8 cellular contexts compared by ENCODE assay signal in the genomic region with DNA sequence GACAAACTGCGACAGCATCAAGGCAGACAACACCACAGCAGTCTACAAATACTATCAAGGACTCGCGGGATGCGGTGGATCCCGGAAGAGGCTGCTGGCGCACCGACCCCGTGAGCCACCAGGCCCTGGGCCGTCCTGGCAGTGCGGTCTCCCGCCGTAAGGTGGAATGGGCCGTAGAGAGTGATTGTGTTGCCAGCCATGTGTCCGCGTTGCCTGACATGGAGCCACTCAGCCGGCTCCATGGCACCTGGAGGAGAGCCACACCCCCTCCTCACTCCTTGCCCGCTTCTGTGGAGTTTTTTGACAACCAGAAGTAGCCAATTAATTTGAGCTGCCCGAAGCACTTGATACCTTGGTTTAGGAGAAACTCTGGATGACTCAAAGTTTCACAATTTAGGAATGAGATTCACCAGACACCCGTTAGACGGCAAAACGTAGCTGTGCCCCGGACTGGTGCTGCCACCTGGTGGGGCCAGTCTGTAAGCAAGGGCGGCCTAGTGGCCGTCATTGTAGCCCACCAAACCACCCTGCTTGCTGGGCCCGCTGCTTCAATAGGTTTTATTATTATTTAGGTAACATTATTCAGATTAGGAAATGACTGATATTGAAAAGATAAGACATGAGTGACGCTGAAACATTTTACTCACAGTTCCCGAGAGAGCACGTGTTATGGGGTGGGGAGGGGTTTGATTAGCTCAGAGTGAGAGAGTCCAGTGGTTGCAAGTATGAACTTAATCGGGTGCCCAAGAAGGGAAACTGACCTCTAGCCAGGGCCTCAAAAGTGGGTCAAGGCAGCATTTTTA. TPM values are rescaled to one million over a fixed set of nuclear protein-coding genes. Genes with fewer than 3 reads are reported as not detected.
A peak's percentile ranks its signal among the peaks of the same experiment; 100 is the strongest.
DNase-seq lines count a peak whose midpoint lies in the region; ATAC-seq, FAIRE-seq and TF ChIP-seq lines count a peak whose summit lies in the region.

No MANE protein-coding gene starts in this region.

- no peaks in the 10 kb centered on the region for H3K9me3 Mint-ChIP-seq in IgD-negative memory B cell
- no peaks in the 10 kb centered on the region for H3K9me3 Mint-ChIP-seq in activated naive CD4-positive, alpha-beta T cell treated with anti-CD3 and anti-CD28 coated beads, Interleukin-2, amount 10 ng/mL, durations not matched to agents 7 days and 5 days
- H3K9me3 Mint-ChIP-seq in progenitor cell of endocrine pancreas (ENCODE audit: low read depth): no peaks in the 10 kb centered on the region

- peak; percentile 83 for FAIRE-seq in urothelium cell line (lab: Jason Lieb, UNC)

- peaks cover 6 to 12% (median 7%) of the 10 kb centered on the region in 3 donors for H3K4me1 Mint-ChIP-seq in IgD-negative memory B cell
- peaks cover 7% of the 10 kb centered on the region for H3K4me1 Mint-ChIP-seq in activated naive CD4-positive, alpha-beta T cell treated with anti-CD3 and anti-CD28 coated beads, Interleukin-2, amount 10 ng/mL, durations not matched to agents 7 days and 5 days
- peaks cover 9% of the 10 kb centered on the region for H3K4me1 Mint-ChIP-seq in progenitor cell of endocrine pancreas (ENCODE audit: low read depth)

- H3K27me3 Mint-ChIP-seq in IgD-negative memory B cell (peaks cover 20% of the 10 kb centered on the region), progenitor cell of endocrine pancreas (peaks cover 51% of the 10 kb centered on the region)
- H3K27me3 Mint-ChIP-seq in activated naive CD4-positive, alpha-beta T cell treated with anti-CD3 and anti-CD28 coated beads, Interleukin-2, amount 10 ng/mL, durations not matched to agents 7 days and 5 days: peaks cover 35% of the 10 kb centered on the region

- no peaks in the 10 kb centered on the region for H3K36me3 Mint-ChIP-seq in IgD-negative memory B cell
- H3K36me3 Mint-ChIP-seq in activated naive CD4-positive, alpha-beta T cell treated with anti-CD3 and anti-CD28 coated beads, Interleukin-2, amount 10 ng/mL, durations not matched to agents 7 days and 5 days: no peaks in the 10 kb centered on the region
- H3K36me3 Mint-ChIP-seq in progenitor cell of endocrine pancreas (ENCODE audit: insufficient read depth): peaks cover 2% of the 10 kb centered on the region

- H3K27ac Mint-ChIP-seq in IgD-negative memory B cell (peak overlapping the region in 2 of 3 donors; percentile 41 to 65), progenitor cell of endocrine pancreas (peak overlapping the region; percentile 76)
- no peak overlapping the region for H3K27ac Mint-ChIP-seq in activated naive CD4-positive, alpha-beta T cell treated with anti-CD3 and anti-CD28 coated beads, Interleukin-2, amount 10 ng/mL, durations not matched to agents 7 days and 5 days

- peak; percentile 99 for TF ChIP-seq CTCF in progenitor cell of endocrine pancreas (IDR thresholded peaks at IDR 0.05; ENCODE audit: unreplicated experiment)

- DNase-seq in EL: peak; percentile 76
- peak; percentile 80 for DNase-seq in SK-N-DZ (ENCODE audit: low spot score)
- DNase-seq in activated naive CD4-positive, alpha-beta T cell treated with anti-CD3 and anti-CD28 coated beads, Interleukin-2, amount 10 ng/mL, durations not matched to agents 7 days and 5 days: peak; percentile 76
- DNase-seq in globus pallidus (ENCODE audit: low spot score): peak; percentile 42
- peak; percentile 72 for DNase-seq in progenitor cell of endocrine pancreas (ENCODE audit: low spot score, unreplicated experiment)
- DNase-seq in urothelium cell line (ENCODE audit: low spot score): peak; percentile 84

- H3K4me3 Mint-ChIP-seq in IgD-negative memory B cell (peak overlapping the region in 3 of 4 donors; percentile 11 to 85 (median 52)), progenitor cell of endocrine pancreas (ENCODE audit: low read depth) (peak overlapping the region; percentile 62)
- no peak overlapping the region for H3K4me3 Mint-ChIP-seq in activated naive CD4-positive, alpha-beta T cell treated with anti-CD3 and anti-CD28 coated beads, Interleukin-2, amount 10 ng/mL, durations not matched to agents 7 days and 5 days

- ATAC-seq in GM21528 (IDR thresholded peaks at IDR 0.05; ENCODE audit: low FRiP score, unreplicated experiment): peak; percentile 79

- CTCF ChIA-PET in activated naive CD4-positive, alpha-beta T cell treated with anti-CD3 and anti-CD28 coated beads, Interleukin-2, amount 10 ng/mL, durations not matched to agents 7 days and 5 days (lab: Charles Lee): interaction anchor here (0.6 to 2.9 kb wide), 7 partner anchors 9 to 178 kb away, joined by 3 to 21 read pairs (median 3); partner anchors contain the start of gene IMP4

RNA-seq across cellular contexts. Expression of gene IMP4, which starts 10.2 kb away (rescaled TPM):
- polyA plus RNA-seq in IgD-negative memory B cell: 102 TPM
- polyA plus RNA-seq in SK-N-DZ (2014; cell fraction: cytosol; rRNA removed): 94.4 and 107 TPM in 2 replicates
- 191 and 217 TPM in 2 replicates for polyA plus RNA-seq in SK-N-DZ (2014; cell fraction: nucleus; rRNA removed)
- total RNA-seq in progenitor cell of endocrine pancreas: 43.0 and 44.8 TPM in 2 replicates

RNA-seq across cellular contexts. Expression of gene PTPN18, which starts 23.4 kb away (rescaled TPM):
- polyA plus RNA-seq in IgD-negative memory B cell: 124 TPM
- 11.8 and 12.5 TPM in 2 replicates for polyA plus RNA-seq in SK-N-DZ (2014; cell fraction: cytosol; rRNA removed)
- 15.3 and 46.9 TPM in 2 replicates for polyA plus RNA-seq in SK-N-DZ (2014; cell fraction: nucleus; rRNA removed)
- total RNA-seq in progenitor cell of endocrine pancreas: 47.5 and 50.0 TPM in 2 replicates

Comparison
In these comparisons a context has a peak if more than half of its experiments do, and no peak if none do; other contexts are left out.
1. Peak in every context shown above with its lines: DNase-seq and ATAC-seq.